ENCODE assay signal across 18 cellular contexts in the genomic region with DNA sequence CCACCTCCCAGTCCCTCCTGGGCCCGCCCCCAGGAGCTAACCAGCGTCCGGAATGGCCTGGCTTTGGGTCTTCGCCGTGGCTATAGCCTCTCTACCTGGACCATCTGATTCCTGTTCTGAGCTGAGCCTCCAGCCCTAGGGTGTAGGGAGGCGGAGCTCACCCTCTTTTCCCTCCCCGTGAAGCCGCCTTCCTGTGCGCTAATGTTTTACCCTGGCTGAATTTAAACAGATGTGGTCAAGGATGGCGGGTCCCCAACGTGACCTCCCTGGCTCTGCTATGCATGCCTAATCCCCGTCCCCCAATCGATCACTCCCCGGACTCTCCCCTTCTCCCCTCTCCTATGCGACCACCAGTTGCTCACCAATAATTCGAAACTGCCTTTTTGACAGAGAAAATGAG.
"Had no signal": no experiment of that assay in that cellular context is flagged by ENCODE, and none has a peak within 500 bp of the region (broad histone marks: within the 10 kb centered on the region; RNA-seq: fewer than 3 reads in every experiment).

No MANE protein-coding gene starts in this region.

- H3K9me3 ChIP-seq: colonic mucosa, left lung, psoas muscle, suprapubic skin had no signal

- DNase-seq: activated CD4-positive, alpha-beta T cell treated with anti-CD3 and anti-CD28 coated beads for 1 hour; activated CD8-positive, alpha-beta memory T cell treated with anti-CD3 and anti-CD28 coated beads for 24 hours; activated gamma-delta T cell treated with Interleukin-2 at 50 U/mL for 16 hours; activated T-cell treated with anti-CD3 and anti-CD28 coated beads, Interleukin-2, amount 50 U/mL, for 72 hours; anterior cingulate cortex; brain microvascular endothelial cell; colonic mucosa; left lung; psoas muscle; right cardiac atrium; stimulated activated naive CD8-positive, alpha-beta T cell treated with anti-CD3 and anti-CD28 coated beads, Interleukin-15, amount 100 ng/mL, for 72 hours; trophoblast cell; WERI-Rb-1 had no signal

- H3K27ac ChIP-seq: brain microvascular endothelial cell, colonic mucosa, left lung, psoas muscle, suprapubic skin, WERI-Rb-1 had no signal

- H3K27me3 Mint-ChIP-seq: central memory CD8-positive, alpha-beta T cell had no signal

- H3K36me3 ChIP-seq: brain microvascular endothelial cell, colonic mucosa, left lung, suprapubic skin, WERI-Rb-1 had no signal

- H3K4me1 ChIP-seq: suprapubic skin had no signal

- H3K27ac Mint-ChIP-seq: mesothelial cell of epicardium; T-helper 1 cell treated with Interleukin-12 subunit alpha and Interleukin-12 subunit beta and Interleukin-4 antibody, amounts not matched to agents 30 μg/mL and 1 μg/mL, for 36 hours had no signal

- H3K4me3 Mint-ChIP-seq: activated T-cell treated with anti-CD3 and anti-CD28 coated beads, Interleukin-2, amount 50 U/mL, for 72 hours; central memory CD8-positive, alpha-beta T cell; mesothelial cell of epicardium; neural crest cell; T-helper 1 cell treated with Interleukin-12 subunit alpha and Interleukin-12 subunit beta and Interleukin-4 antibody, amounts not matched to agents 30 μg/mL and 1 μg/mL, for 36 hours had no signal

- H3K36me3 Mint-ChIP-seq: mesothelial cell of epicardium had no signal

- H3K27me3 ChIP-seq: brain microvascular endothelial cell, colonic mucosa, left lung, suprapubic skin had no signal

- ATAC-seq: activated T-cell treated with anti-CD3 and anti-CD28 coated beads, Interleukin-2, amount 50 U/mL, for 72 hours; left lung; psoas muscle; right cardiac atrium; stimulated activated naive CD8-positive, alpha-beta T cell treated with anti-CD3 and anti-CD28 coated beads, Interleukin-15, amount 100 ng/mL, for 72 hours had no signal

- H3K4me3 ChIP-seq: colonic mucosa, left lung, psoas muscle, suprapubic skin had no signal
